Comparison of ENCODE assay signal across 8 cellular contexts in genomic region chr2:148674063-148675020, GRCh38. TPM values are rescaled to one million over a fixed set of nuclear protein-coding genes. Genes with fewer than 3 reads are reported as not detected.
DNase-seq lines count a peak whose midpoint lies in the region; ATAC-seq and TF ChIP-seq lines count a peak whose summit lies in the region.

No MANE protein-coding gene starts in this region.

- no peak for TF ChIP-seq POLR2A in body of pancreas (IDR thresholded peaks at IDR 0.05)

- H3K4me1 ChIP-seq in NT2/D1 (ENCODE audit: insufficient read depth, insufficient read length) (no peaks in the 10 kb centered on the region), body of pancreas (peaks cover 5% of the 10 kb centered on the region)

- H3K4me3 Mint-ChIP-seq in Calu3 (ENCODE audit: low read depth, unreplicated experiment) (no peak overlapping the region), naive B cell (peak overlapping the region in 5 of 8 donors; percentile 2 to 76 (median 30))

- no peak overlapping the region for H3K4me3 ChIP-seq in NT2/D1 (ENCODE audit: insufficient read length, low read depth)
- no peak overlapping the region for H3K4me3 ChIP-seq in body of pancreas

- H3K9me3 ChIP-seq in NT2/D1 (ENCODE audit: insufficient read depth, low read length) (peaks cover 11% of the 10 kb centered on the region; the same call in 1 of the 2 replicates), body of pancreas (no peaks in the 10 kb centered on the region)

- no peaks in the 10 kb centered on the region for H3K27me3 Mint-ChIP-seq in Calu3 (ENCODE audit: unreplicated experiment)
- no peaks in the 10 kb centered on the region for H3K27me3 Mint-ChIP-seq in naive B cell

- WGBS in body of pancreas, 2 donors: 83 to 84% methylated on average over 2 of the region's 2 CpGs

- no peak overlapping the region for H3K9ac ChIP-seq in NT2/D1 (ENCODE audit: insufficient read length, low read depth)

- H3K27me3 ChIP-seq in NT2/D1 (ENCODE audit: insufficient read depth, insufficient read length): no peaks in the 10 kb centered on the region
- H3K27me3 ChIP-seq in body of pancreas: no peaks in the 10 kb centered on the region

- TF ChIP-seq CTCF in Calu3 (IDR thresholded peaks at IDR 0.05; ENCODE audit: unreplicated experiment): peak; percentile 52
- TF ChIP-seq CTCF in body of pancreas (IDR thresholded peaks at IDR 0.05): peak in 6 of 7 experiments; percentile 28 to 35 (median 29)

- intact Hi-C loops in Calu3 (cut with micrococcal nuclease; ENCODE audit: unreplicated experiment): no loop called here
- intact Hi-C loops in body of pancreas (cut with DNase I): no loop called here

- CTCF ChIA-PET in Calu3 (lab: Charles Lee): no interaction called here

- peak; percentile 43 for DNase-seq in Calu3
- DNase-seq in NT2/D1 (ENCODE audit: low read depth, low spot score): peak; percentile 35
- DNase-seq in body of pancreas: peak in 1 of 4 donors; percentile 9
- peak; percentile 27 for DNase-seq in naive B cell
- DNase-seq in DMS79 (lab: John Stamatoyannopoulos, UW): no peak
- DNase-seq in AG20443 (ENCODE audit: low spot score): no peak
- no peak for DNase-seq in HK-2 (ENCODE audit: unreplicated experiment)

- H3K27ac ChIP-seq in body of pancreas: no peak overlapping the region

- no peaks in the 10 kb centered on the region for H3K36me3 Mint-ChIP-seq in Calu3 (ENCODE audit: insufficient read depth, unreplicated experiment)
- peaks cover 6% of the 10 kb centered on the region in 2 donors for H3K36me3 Mint-ChIP-seq in naive B cell

- H3K36me3 ChIP-seq in NT2/D1 (ENCODE audit: insufficient read depth, insufficient read length, low read length): no peaks in the 10 kb centered on the region
- no peaks in the 10 kb centered on the region for H3K36me3 ChIP-seq in body of pancreas (replicated peaks in 1 of 2; ENCODE audit: insufficient read depth in 1 of 2, low read depth in 2 of 2)

- ATAC-seq in GM21367 (IDR thresholded peaks at IDR 0.05; ENCODE audit: unreplicated experiment): peak; percentile 67
- ATAC-seq in body of pancreas: no peak
- ATAC-seq in naive B cell (ENCODE audit: low read depth in 2 of 2): peak; percentile 40 to 46

- H3K9me3 Mint-ChIP-seq in Calu3 (ENCODE audit: low read depth, unreplicated experiment): no peaks in the 10 kb centered on the region
- H3K9me3 Mint-ChIP-seq in naive B cell: peaks cover 3 to 16% (median 8%) of the 10 kb centered on the region in 7 donors

- BruUV-seq in Calu3 (replicated peaks; lab: Mats Ljungman, UMichigan): no TSS peak

- no peak overlapping the region for H3K27ac Mint-ChIP-seq in Calu3 (ENCODE audit: unreplicated experiment)
- peak overlapping the region in 3 of 6 donors; percentile 28 to 74 (median 47) for H3K27ac Mint-ChIP-seq in naive B cell

- H3K4me1 Mint-ChIP-seq in Calu3 (ENCODE audit: low read depth, unreplicated experiment) (peaks cover 16% of the 10 kb centered on the region), naive B cell (peaks cover 50 to 73% (median 71%) of the 10 kb centered on the region in 3 donors)

RNA-seq across cellular contexts. Expression of gene EPC2, which starts 29.8 kb away (rescaled TPM):
- total RNA-seq in Calu3 (2022) (29.4 and 32.5 TPM in 2 replicates), body of pancreas (10 to 100 TPM; 19.2 to 21.1 TPM)
- polyA plus RNA-seq in naive B cell (ENCODE audit: low read depth in 6 of 6): 1 to 10 TPM; 2.2 to 4.4 (median 3.6) TPM

Comparison
In these comparisons a context has a peak if more than half of its experiments do, and no peak if none do; other contexts are left out.
1. DNase-seq: peak in Calu3 (single experiment), NT2/D1 (single experiment) and naive B cell (single experiment); none in DMS79 (single experiment), AG20443 (single experiment) and HK-2 (single experiment).